ENCODE assay signal across 22 cellular contexts in the genomic region with DNA sequence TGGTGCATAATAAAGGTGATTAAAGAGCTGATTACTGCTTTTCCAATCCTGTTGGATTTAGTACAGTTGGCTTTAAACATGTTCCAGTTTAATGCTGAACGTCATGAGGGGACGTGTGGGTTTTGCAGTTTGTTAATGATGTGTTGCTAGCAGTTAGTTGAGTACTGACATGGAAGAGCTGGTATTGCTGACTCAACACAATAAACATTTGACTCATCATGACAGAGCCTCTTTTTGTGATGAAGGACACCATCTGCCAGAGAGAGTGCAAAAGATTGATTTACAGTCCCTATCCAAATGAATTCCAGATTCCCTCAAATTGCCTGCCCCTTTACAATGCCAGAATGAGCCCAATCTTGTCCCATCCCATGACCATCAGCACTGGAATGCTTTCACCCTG.
DNase-seq lines count a peak whose midpoint lies in the region; ATAC-seq, FAIRE-seq and TF ChIP-seq lines count a peak whose summit lies in the region.
"Had no signal": no experiment of that assay in that cellular context is flagged by ENCODE, and none has a peak within 500 bp of the region (broad histone marks: within the 10 kb centered on the region; RNA-seq: fewer than 3 reads in every experiment).

No MANE protein-coding gene starts in this region.

- H3K36me3 ChIP-seq in H1 (ENCODE audit: control insufficient read depth in 2 of 4, insufficient read depth in 4 of 4, low read length in 3 of 4) (no peaks in the 10 kb centered on the region), mesendoderm (ENCODE audit: control insufficient read depth, insufficient read depth, low read length) (no peaks in the 10 kb centered on the region)
- H3K36me3 ChIP-seq: BLaER1 treated with 17β-estradiol and CSF1 and Interleukin-3, amounts not matched to agents 10 nM and 100 nM; SJCRH30; thoracic aorta had no signal

- no peaks in the 10 kb centered on the region for H3K79me2 ChIP-seq in H1 (ENCODE audit: control insufficient read depth in 1 of 2, insufficient read depth in 2 of 2, low read length in 2 of 2)
- no peaks in the 10 kb centered on the region for H3K79me2 ChIP-seq in mesendoderm (ENCODE audit: control insufficient read depth, insufficient read depth, low read length)

- H2BK120ac ChIP-seq in H1 (replicated peaks; ENCODE audit: low read depth, low read length) (no peak overlapping the region), mesendoderm (ENCODE audit: low read depth, low read length) (no peak overlapping the region)

- no peak overlapping the region for H3K56ac ChIP-seq in H1 (replicated peaks; ENCODE audit: insufficient read length, low read depth, low read length)
- H3K56ac ChIP-seq in mesendoderm (ENCODE audit: low read length): no peak overlapping the region

- H4K8ac ChIP-seq in H1 (ENCODE audit: extremely low read depth, insufficient read depth, low read length): no peak overlapping the region
- H4K8ac ChIP-seq in mesendoderm (ENCODE audit: low read depth, low read length): no peak overlapping the region

- H4K91ac ChIP-seq in H1 (replicated peaks; ENCODE audit: insufficient read length, low read length): no peak overlapping the region

- no peak overlapping the region for H3K27ac Mint-ChIP-seq in activated naive CD4-positive, alpha-beta T cell treated with anti-CD3 and anti-CD28 coated beads, Interleukin-2, amount 50 U/mL, for 72 hours
- H3K27ac Mint-ChIP-seq: nephron; progenitor cell of endocrine pancreas; T-helper 2 cell treated with Interferon-gamma antibody and Interleukin-4, amounts not matched to agents 5 μg/mL and 100 μg/mL, for 36 hours had no signal

- TF ChIP-seq CTCF in H1 (IDR thresholded peaks at IDR 0.05; ENCODE audit: control extremely low read depth in 1 of 3, insufficient read depth in 1 of 3, low read depth in 1 of 3, low read length in 3 of 3): no peak

- no peaks in the 10 kb centered on the region for H3K4me1 ChIP-seq in H1 (replicated peaks in 1 of 4; ENCODE audit: control insufficient read depth in 3 of 4, insufficient read depth in 4 of 4, low read length in 3 of 4)
- no peaks in the 10 kb centered on the region for H3K4me1 ChIP-seq in mesendoderm (ENCODE audit: control insufficient read depth, low read depth, low read length)
- H3K4me1 ChIP-seq: SJCRH30 had no signal

- ATAC-seq in activated naive CD4-positive, alpha-beta T cell treated with anti-CD3 and anti-CD28 coated beads, Interleukin-2, amount 50 U/mL, for 72 hours: no peak

- WGBS in H1 (ENCODE audit: extremely low coverage in 1 of 2, insufficient coverage in 1 of 2, insufficient read length in 1 of 2, insufficient replicate concordance in 2 of 2, low coverage in 1 of 2, low lambda C conversion rate in 2 of 2, missing lambda C conversion rate in 1 of 2), 2 experiments: 93% methylated on average over 2 of the region's 2 CpGs; no CpG with 5 or more reads in 1 of the 2 experiments
- whole genome bisulfite sequencing in mesendoderm (ENCODE audit: extremely low coverage, insufficient coverage, low lambda C conversion rate): no CpG with 5 or more reads among the region's 2 CpGs

- H3K9me3 ChIP-seq in H1 (ENCODE audit: insufficient read depth in 2 of 2, low read depth in 1 of 2, low read length in 1 of 2): peaks cover 0 to 3% of the 10 kb centered on the region in 2 experiments; a peak in 1 of 4 replicates
- H3K9me3 ChIP-seq: SJCRH30, thoracic aorta had no signal

- DNase-seq in COLO829 (ENCODE audit: low spot score) (peak; percentile 21), HT1080 (ENCODE audit: low read depth) (peak; percentile 65), H1 (ENCODE audit: low read depth in 1 of 2, low spot score in 2 of 2) (no peak), mesendoderm (no peak), NCI-H1417 treated with DMSO at 0.1 percent for 48 hours (lab: John Stamatoyannopoulos, UW) (no peak), G401 (ENCODE audit: low spot score) (no peak), SK-N-DZ (ENCODE audit: low spot score) (no peak)
- no peak for DNase-seq in activated naive CD4-positive, alpha-beta T cell treated with anti-CD3 and anti-CD28 coated beads, Interleukin-2, amount 50 U/mL, for 72 hours (ENCODE audit: low spot score in 2 of 2)
- DNase-seq: activated CD4-positive, alpha-beta T cell treated with anti-CD3 and anti-CD28 coated beads for 1 hour; activated effector memory CD4-positive, alpha-beta T cell treated with anti-CD3 and anti-CD28 coated beads, Interleukin-2, amount 50 U/mL, for 16 hours; amygdala; DMS153; MM.1S; NCI-H1930; NCI-H524; SJCRH30 had no signal

- H3K27me3 ChIP-seq in H1 (replicated peaks in 1 of 4; ENCODE audit: control insufficient read depth in 3 of 4, extremely low read depth in 1 of 4, insufficient read depth in 3 of 4, low read length in 3 of 4): no peaks in the 10 kb centered on the region
- no peaks in the 10 kb centered on the region for H3K27me3 ChIP-seq in mesendoderm (ENCODE audit: insufficient read depth, low read length, poor library complexity)
- H3K27me3 ChIP-seq: BLaER1 treated with 17β-estradiol and CSF1 and Interleukin-3, amounts not matched to agents 10 nM and 100 nM; SJCRH30 had no signal

- no peak overlapping the region for H2AK5ac ChIP-seq in H1 (ENCODE audit: low read depth, low read length)
- H2AK5ac ChIP-seq in mesendoderm (ENCODE audit: low read length): peak overlapping the region; percentile 60

- H3K4me2 ChIP-seq in H1 (ENCODE audit: insufficient read depth in 1 of 2, low read depth in 2 of 2, low read length in 2 of 2) (no peak overlapping the region), mesendoderm (ENCODE audit: low read length) (no peak overlapping the region)
- H3K4me2 ChIP-seq: BLaER1 treated with 17β-estradiol and CSF1 and Interleukin-3, amounts not matched to agents 10 nM and 100 nM had no signal

- H3K9ac ChIP-seq in H1 (replicated peaks in 1 of 4; ENCODE audit: extremely low read depth in 1 of 4, low read depth in 3 of 4, low read length in 3 of 4) (no peak overlapping the region), mesendoderm (ENCODE audit: low read length) (no peak overlapping the region)
- H3K9ac ChIP-seq: BLaER1 treated with 17β-estradiol and CSF1 and Interleukin-3, amounts not matched to agents 10 nM and 100 nM had no signal

- H3K14ac ChIP-seq in H1 (ENCODE audit: insufficient read length): no peak overlapping the region

- no peak overlapping the region for H2BK5ac ChIP-seq in H1 (ENCODE audit: low read depth, low read length)
- H2BK5ac ChIP-seq in mesendoderm (ENCODE audit: low read length): no peak overlapping the region

- H3K18ac ChIP-seq in H1 (ENCODE audit: extremely low read depth, low read length) (no peak overlapping the region), mesendoderm (ENCODE audit: low read length) (no peak overlapping the region)

- FAIRE-seq in H1 (lab: Jason Lieb, UNC): no peak
- FAIRE-seq: GM18507 had no signal

- no peak for TF ChIP-seq EP300 in H1 (IDR thresholded peaks at IDR 0.05; ENCODE audit: borderline replicate concordance in 1 of 2, low read depth in 2 of 2, low read length in 2 of 2)

- H3K9me3 Mint-ChIP-seq in activated naive CD4-positive, alpha-beta T cell treated with anti-CD3 and anti-CD28 coated beads, Interleukin-2, amount 50 U/mL, for 72 hours: peaks cover 0 to 19% of the 10 kb centered on the region in 2 donors

- H3K4me3 ChIP-seq in H1 (ENCODE audit: extremely low read depth in 1 of 4, insufficient read depth in 2 of 4, low read depth in 3 of 4, low read length in 4 of 4) (no peak overlapping the region), mesendoderm (ENCODE audit: low read length) (no peak overlapping the region)
- H3K4me3 ChIP-seq: BLaER1 treated with 17β-estradiol and CSF1 and Interleukin-3, amounts not matched to agents 10 nM and 100 nM; SJCRH30; thoracic aorta had no signal

- H3K4ac ChIP-seq in H1 (replicated peaks; ENCODE audit: insufficient read length, low read depth, low read length): no peak overlapping the region
- no peak overlapping the region for H3K4ac ChIP-seq in mesendoderm (ENCODE audit: low read depth, low read length)

- no peak for TF ChIP-seq POLR2A in H1 (IDR thresholded peaks at IDR 0.05; ENCODE audit: control extremely low read depth in 1 of 2, low read depth in 2 of 2, low read length in 2 of 2)

- H3K79me1 ChIP-seq in H1 (ENCODE audit: low read depth, low read length) (no peaks in the 10 kb centered on the region), mesendoderm (ENCODE audit: low read length) (no peaks in the 10 kb centered on the region)

- CTCF ChIA-PET in H1 (lab: Charles Lee; ENCODE audit: partially characterized antibody): no interaction called here

- no peaks in the 10 kb centered on the region for H4K20me1 ChIP-seq in H1 (replicated peaks in 1 of 2; ENCODE audit: control insufficient read depth in 1 of 2, insufficient read depth in 2 of 2, low read length in 2 of 2)
- H4K20me1 ChIP-seq: BLaER1 treated with 17β-estradiol and CSF1 and Interleukin-3, amounts not matched to agents 10 nM and 100 nM had no signal

- POLR2A ChIA-PET in H1 (lab: Charles Lee; ENCODE audit: partially characterized antibody): no interaction called here

- no peak overlapping the region for H3K23ac ChIP-seq in H1 (ENCODE audit: insufficient read length)
- H3K23ac ChIP-seq in mesendoderm (ENCODE audit: low read length): no peak overlapping the region

- H2AFZ ChIP-seq in H1 (ENCODE audit: low read length): no peak overlapping the region

- H2BK12ac ChIP-seq in H1 (ENCODE audit: low read depth, low read length): no peak overlapping the region

- TF ChIP-seq RAD21 in H1 (IDR thresholded peaks at IDR 0.05 in 1 of 2, conservative IDR thresholded peaks at IDR 0.05 in 1 of 2; ENCODE audit: low read depth in 2 of 2, low read length in 2 of 2): no peak

- H2BK20ac ChIP-seq in H1 (ENCODE audit: low read length): no peak overlapping the region

- no peaks in the 10 kb centered on the region for H3K23me2 ChIP-seq in H1 (ENCODE audit: low read depth, low read length)

- peaks cover 0 to 2% of the 10 kb centered on the region in 2 donors for H3K36me3 Mint-ChIP-seq in activated naive CD4-positive, alpha-beta T cell treated with anti-CD3 and anti-CD28 coated beads, Interleukin-2, amount 50 U/mL, for 72 hours

- in situ Hi-C loops in G401 (cut with HindIII; ENCODE audit: low sequenced_read_pairs): no loop called here

- H3K27ac ChIP-seq in H1 (ENCODE audit: low read depth, low read length) (no peak overlapping the region), mesendoderm (ENCODE audit: low read depth, low read length) (no peak overlapping the region)
- H3K27ac ChIP-seq: BLaER1 treated with 17β-estradiol and CSF1 and Interleukin-3, amounts not matched to agents 10 nM and 100 nM; SJCRH30; thoracic aorta had no signal

- no peak overlapping the region for H4K5ac ChIP-seq in H1 (ENCODE audit: insufficient read length, low read depth, low read length)
- no peak overlapping the region for H4K5ac ChIP-seq in mesendoderm (ENCODE audit: low read length)

- H2BK15ac ChIP-seq in H1 (ENCODE audit: low read length) (no peak overlapping the region), mesendoderm (replicated peaks; ENCODE audit: low read depth) (no peak overlapping the region)

TF ChIP-seq in H1, 55 proteins besides CTCF, POLR2A, EP300 and RAD21:
- no peak for TF ChIP-seq EZH2 (IDR thresholded peaks at IDR 0.05; ENCODE audit: low read depth, low read length, severe bottlenecking)
- TF ChIP-seq MAFK (IDR thresholded peaks at IDR 0.05; ENCODE audit: low read depth, low read length): 0 out of 2 replicates have a peak, but pooled peaks have one; percentile 55

Comparison
In these comparisons a context has a peak if more than half of its experiments do, and no peak if none do; other contexts are left out.
1. DNase-seq: peak in COLO829 (single experiment) and HT1080 (single experiment); none in H1 (0 of 2), mesendoderm (single experiment), NCI-H1417 treated with DMSO at 0.1 percent for 48 hours (single experiment), G401 (single experiment), SK-N-DZ (single experiment) and activated naive CD4-positive, alpha-beta T cell treated with anti-CD3 and anti-CD28 coated beads, Interleukin-2, amount 50 U/mL, for 72 hours (0 of 2).